Comparison of ENCODE assay signal across 1 cellular context in genomic region chr4:86963697-86964096, GRCh38.
TF ChIP-seq lines count a peak whose summit lies in the region.

No MANE protein-coding gene starts in this region.

TF ChIP-seq in HepG2, 621 proteins besides CTCF, POLR2A, EP300 and RAD21 (continued from another document):
- TF ChIP-seq ZFP91 (CRISPR knock-in tag; IDR thresholded peaks at IDR 0.05; ENCODE audit: borderline replicate concordance) = no peak
